27 cellular contexts compared by ENCODE assay signal in genomic region chr4:171246948-171247347, GRCh38.
"Had no signal": no experiment of that assay in that cellular context is flagged by ENCODE, and none has a peak within 500 bp of the region (broad histone marks: within the 10 kb centered on the region; RNA-seq: fewer than 3 reads in every experiment).

No MANE protein-coding gene starts in this region.

- H3K27ac ChIP-seq: adrenal gland, body of pancreas, colonic mucosa, esophagus muscularis mucosa, foreskin keratinocyte, VCaP had no signal

- H3K4me1 ChIP-seq: adrenal gland, body of pancreas, colonic mucosa, esophagus muscularis mucosa, foreskin keratinocyte had no signal

- DNase-seq: activated B cell treated with CpG ODN at 0.5 μM for 24 hours; activated CD4-positive, alpha-beta memory T cell treated with anti-CD3 and anti-CD28 coated beads for 36 hours; activated CD4-positive, alpha-beta T cell treated with anti-CD3 and anti-CD28 coated beads for 36 hours; activated CD4-positive, alpha-beta T cell treated with anti-CD3 and anti-CD28 coated beads, Interleukin-2, amount 10 ng/mL, durations not matched to agents 24 days and 14 days; activated CD8-positive, alpha-beta memory T cell treated with anti-CD3 and anti-CD28 coated beads, Interleukin-2, amount 10 ng/mL, durations not matched to agents 7 days and 5 days; activated CD8-positive, alpha-beta memory T cell treated with anti-CD3 and anti-CD28 coated beads, Interleukin-2, amount 50 U/mL, for 4 hours; activated CD8-positive, alpha-beta T cell treated with anti-CD3 and anti-CD28 coated beads, Interleukin-2, amount 10 ng/mL, durations not matched to agents 7 days and 5 days; activated effector memory CD4-positive, alpha-beta T cell treated with anti-CD3 and anti-CD28 coated beads, Interleukin-2, amount 50 U/mL, for 16 hours; activated naive CD4-positive, alpha-beta T cell treated with anti-CD3 and anti-CD28 coated beads for 36 hours; activated naive CD8-positive, alpha-beta T cell treated with anti-CD3 and anti-CD28 coated beads for 36 hours; activated naive CD8-positive, alpha-beta T cell treated with anti-CD3 and anti-CD28 coated beads, Interleukin-2, amount 50 U/mL, for 24 hours; activated T-cell treated with anti-CD3 and anti-CD28 coated beads, Interleukin-2, amount 50 U/mL, for 1 hour; activated T-cell treated with anti-CD3 and anti-CD28 coated beads, Interleukin-2, amount 50 U/mL, for 48 hours; adrenal gland; amygdala; aorta; body of pancreas; caudate nucleus; colonic mucosa; effector CD8-positive, alpha-beta T cell; foreskin keratinocyte; head of caudate nucleus; T-helper 1 cell; T-helper 2 cell had no signal

- H3K9me3 ChIP-seq: adrenal gland, body of pancreas, colonic mucosa, esophagus muscularis mucosa had no signal

- H3K36me3 ChIP-seq: adrenal gland, colonic mucosa, esophagus muscularis mucosa had no signal

- H3K4me3 ChIP-seq: adrenal gland, body of pancreas, colonic mucosa, esophagus muscularis mucosa had no signal

- ATAC-seq: activated CD4-positive, alpha-beta T cell treated with anti-CD3 and anti-CD28 coated beads for 36 hours; activated CD4-positive, CD25-positive, alpha-beta regulatory T cell treated with anti-CD3 and anti-CD28 coated beads, Interleukin-2, amount 50 U/mL, for 24 hours; activated CD8-positive, alpha-beta memory T cell treated with anti-CD3 and anti-CD28 coated beads, Interleukin-2, amount 10 ng/mL, durations not matched to agents 7 days and 5 days; activated CD8-positive, alpha-beta T cell treated with anti-CD3 and anti-CD28 coated beads, Interleukin-2, amount 10 ng/mL, durations not matched to agents 7 days and 5 days; activated naive CD8-positive, alpha-beta T cell treated with anti-CD3 and anti-CD28 coated beads, Interleukin-2, amount 50 U/mL, for 24 hours; body of pancreas; foreskin keratinocyte had no signal

- H3K27me3 ChIP-seq: adrenal gland, body of pancreas, colonic mucosa, esophagus muscularis mucosa, foreskin keratinocyte had no signal
